In the genomic region with DNA sequence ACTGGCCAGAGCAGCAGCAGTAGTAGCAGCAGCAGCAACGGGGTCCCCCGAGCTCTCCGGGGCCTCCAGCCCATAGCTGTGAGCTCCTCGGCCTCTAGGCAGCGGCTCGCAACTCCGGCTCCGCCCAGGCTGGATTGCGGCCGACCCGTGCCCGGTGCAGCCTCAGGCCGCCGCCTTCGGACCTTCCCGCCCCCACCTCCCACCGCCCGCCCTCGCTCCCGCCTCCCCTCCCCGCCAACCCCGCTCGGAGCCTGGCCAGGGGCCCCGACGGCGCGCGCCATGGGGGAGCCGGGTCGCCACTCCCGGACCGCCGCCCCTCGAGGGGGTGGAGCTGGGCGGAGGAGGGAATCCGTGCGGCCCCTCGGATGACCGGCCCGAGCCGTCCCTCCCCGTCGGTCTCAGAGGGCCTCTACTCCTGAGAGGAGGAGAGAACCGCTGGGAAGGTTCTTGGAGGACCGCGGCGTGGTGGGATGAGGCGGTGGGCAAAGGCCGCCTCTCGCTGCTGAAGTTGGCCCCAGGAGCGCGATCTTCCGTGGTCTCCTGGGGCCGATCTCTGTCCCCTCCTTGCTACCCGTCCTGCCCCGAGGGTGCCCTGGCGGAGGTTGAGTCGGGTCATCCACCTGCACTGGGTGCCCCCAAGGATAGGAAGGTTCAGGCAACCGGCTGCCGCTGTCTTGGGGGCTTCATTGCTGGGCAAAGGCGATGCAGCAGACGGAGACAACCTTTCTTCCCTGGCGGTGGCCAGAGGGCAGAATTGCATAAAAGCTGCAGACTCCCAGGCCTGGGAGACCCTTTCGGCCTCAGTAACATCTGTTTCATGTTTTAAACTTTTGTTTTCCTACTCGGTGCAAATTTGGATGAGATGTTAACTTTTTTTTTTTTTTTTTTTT, we compare ENCODE assay signal across 11 cellular contexts. TPM values are rescaled to one million over a fixed set of nuclear protein-coding genes. Genes with fewer than 3 reads are reported as not detected.
A peak's percentile ranks its signal among the peaks of the same experiment; 100 is the strongest.
DNase-seq lines count a peak whose midpoint lies in the region; ATAC-seq and TF ChIP-seq lines count a peak whose summit lies in the region.
"Had no signal": no experiment of that assay in that cellular context is flagged by ENCODE, and none has a peak within 500 bp of the region (broad histone marks: within the 10 kb centered on the region; RNA-seq: fewer than 3 reads in every experiment).

A gene with protein sequence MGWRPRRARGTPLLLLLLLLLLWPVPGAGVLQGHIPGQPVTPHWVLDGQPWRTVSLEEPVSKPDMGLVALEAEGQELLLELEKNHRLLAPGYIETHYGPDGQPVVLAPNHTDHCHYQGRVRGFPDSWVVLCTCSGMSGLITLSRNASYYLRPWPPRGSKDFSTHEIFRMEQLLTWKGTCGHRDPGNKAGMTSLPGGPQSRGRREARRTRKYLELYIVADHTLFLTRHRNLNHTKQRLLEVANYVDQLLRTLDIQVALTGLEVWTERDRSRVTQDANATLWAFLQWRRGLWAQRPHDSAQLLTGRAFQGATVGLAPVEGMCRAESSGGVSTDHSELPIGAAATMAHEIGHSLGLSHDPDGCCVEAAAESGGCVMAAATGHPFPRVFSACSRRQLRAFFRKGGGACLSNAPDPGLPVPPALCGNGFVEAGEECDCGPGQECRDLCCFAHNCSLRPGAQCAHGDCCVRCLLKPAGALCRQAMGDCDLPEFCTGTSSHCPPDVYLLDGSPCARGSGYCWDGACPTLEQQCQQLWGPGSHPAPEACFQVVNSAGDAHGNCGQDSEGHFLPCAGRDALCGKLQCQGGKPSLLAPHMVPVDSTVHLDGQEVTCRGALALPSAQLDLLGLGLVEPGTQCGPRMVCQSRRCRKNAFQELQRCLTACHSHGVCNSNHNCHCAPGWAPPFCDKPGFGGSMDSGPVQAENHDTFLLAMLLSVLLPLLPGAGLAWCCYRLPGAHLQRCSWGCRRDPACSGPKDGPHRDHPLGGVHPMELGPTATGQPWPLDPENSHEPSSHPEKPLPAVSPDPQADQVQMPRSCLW (minus strand): TSS at position 80 of the 890 bp plus-strand sequence. CDS start 6 bp downstream, at position 74.

- peak within 1 kb of the TSS; percentile 28 to 48 (median 34) for H3K4me3 ChIP-seq in skin epidermis

- peaks cover 13% of the 10 kb centered on the region; the same call in 1 of the 2 replicates for H3K36me3 Mint-ChIP-seq in HFFc6 (ENCODE audit: low read depth)

- peak within 1 kb of the TSS; percentile 98 for H3K4me3 Mint-ChIP-seq in HFFc6

- peaks cover 62% of the 10 kb centered on the region for H3K4me1 Mint-ChIP-seq in HFFc6 (ENCODE audit: low read depth)

- ATAC-seq in HG03457 (IDR thresholded peaks at IDR 0.05; ENCODE audit: unreplicated experiment) = no peak
- no peak for ATAC-seq in HG03280 (IDR thresholded peaks at IDR 0.05; ENCODE audit: unreplicated experiment)

- H3K9me3 Mint-ChIP-seq in HFFc6 = no peaks in the 10 kb centered on the region

- H3K27ac Mint-ChIP-seq in HFFc6 = peak within 1 kb of the TSS; percentile 99

- H3K27me3 ChIP-seq in layer of hippocampus (ENCODE audit: control insufficient read depth, insufficient read depth, low read length) = no peaks in the 10 kb centered on the region

- H3K27me3 Mint-ChIP-seq in HFFc6 (ENCODE audit: insufficient read depth) = peaks cover 3% of the 10 kb centered on the region; the same call in 1 of the 2 replicates

- TF ChIP-seq CTCF in HFFc6 (IDR thresholded peaks at IDR 0.05) = no peak

- H3K27ac ChIP-seq in cingulate gyrus (ENCODE audit: low read depth, low read length) (peak within 1 kb of the TSS; percentile 39), layer of hippocampus (ENCODE audit: low read depth, low read length) (peak within 1 kb of the TSS; percentile 18), skin epidermis (peak within 1 kb of the TSS in 19 of 21 experiments; percentile 25 to 84 (median 67))

- DNase-seq in HFFc6 (no peak), cortex of kidney (lab: John Stamatoyannopoulos, UW) (no peak)
- no peak for DNase-seq in stimulated activated CD4-positive, alpha-beta T cell treated with anti-CD3 and anti-CD28 coated beads, Interleukin-2, amount 100 ng/mL, for 24 hours
- DNase-seq: activated CD4-positive, alpha-beta T cell treated with anti-CD3 and anti-CD28 coated beads, Interleukin-2, amount 50 U/mL, for 48 hours; erythroblast; NCI-H226 had no signal

RNA-seq across cellular contexts. Expression of the gene that starts here (rescaled TPM):
- total RNA-seq in HFFc6 (2021; fragmentation: NEBNext Ultra II Directional; extraction: Animal tissue kit (Norgen Biotek cat#: 25700)) = 10 to 100 TPM; 81.5 to 96.1 (median 87.6) TPM
